Comparison of ENCODE assay signal across 1 cellular context in the genomic region with DNA sequence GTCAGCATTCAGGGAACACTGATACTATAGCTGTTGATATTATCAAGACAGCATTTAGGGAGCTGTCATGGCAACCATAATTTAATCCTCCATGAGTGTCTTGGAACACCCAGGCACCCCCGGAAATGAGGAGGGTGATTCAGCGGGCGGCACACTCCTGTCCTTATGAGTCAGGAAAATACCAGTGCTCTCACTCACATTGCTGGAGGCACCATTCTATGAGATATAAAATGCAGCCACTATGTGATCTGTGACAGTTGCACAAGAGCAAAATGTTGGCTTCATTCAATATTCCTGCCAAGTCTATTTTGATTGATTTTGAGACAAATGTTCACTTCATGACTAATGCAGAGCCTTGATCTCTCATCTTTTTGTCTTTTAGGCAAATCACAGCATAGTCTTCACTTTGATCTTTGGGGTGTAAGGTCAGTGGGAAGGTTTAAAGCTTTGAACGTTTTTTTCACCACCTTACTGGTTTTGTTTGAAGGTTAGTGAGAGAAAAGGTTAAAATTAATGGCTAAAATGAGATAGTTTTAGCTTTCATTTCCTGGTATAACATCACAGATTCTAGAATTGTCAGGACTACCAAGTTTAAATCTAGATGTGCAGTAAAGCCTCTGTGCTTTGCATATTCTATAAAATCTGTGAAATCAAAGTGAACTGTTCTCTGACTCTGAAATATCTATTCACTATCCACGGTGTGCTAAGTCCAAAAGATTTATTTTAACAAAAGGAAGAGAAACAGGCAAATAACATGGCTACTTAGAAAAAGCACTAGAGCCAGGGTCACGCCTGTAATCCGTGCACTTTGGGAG.
TF ChIP-seq lines count a peak whose summit lies in the region.

No MANE protein-coding gene starts in this region.

TF ChIP-seq in K562, 482 proteins besides CTCF, POLR2A, EP300 and RAD21 (continued from another document and continues in another):
- TF ChIP-seq, protein P1, sequence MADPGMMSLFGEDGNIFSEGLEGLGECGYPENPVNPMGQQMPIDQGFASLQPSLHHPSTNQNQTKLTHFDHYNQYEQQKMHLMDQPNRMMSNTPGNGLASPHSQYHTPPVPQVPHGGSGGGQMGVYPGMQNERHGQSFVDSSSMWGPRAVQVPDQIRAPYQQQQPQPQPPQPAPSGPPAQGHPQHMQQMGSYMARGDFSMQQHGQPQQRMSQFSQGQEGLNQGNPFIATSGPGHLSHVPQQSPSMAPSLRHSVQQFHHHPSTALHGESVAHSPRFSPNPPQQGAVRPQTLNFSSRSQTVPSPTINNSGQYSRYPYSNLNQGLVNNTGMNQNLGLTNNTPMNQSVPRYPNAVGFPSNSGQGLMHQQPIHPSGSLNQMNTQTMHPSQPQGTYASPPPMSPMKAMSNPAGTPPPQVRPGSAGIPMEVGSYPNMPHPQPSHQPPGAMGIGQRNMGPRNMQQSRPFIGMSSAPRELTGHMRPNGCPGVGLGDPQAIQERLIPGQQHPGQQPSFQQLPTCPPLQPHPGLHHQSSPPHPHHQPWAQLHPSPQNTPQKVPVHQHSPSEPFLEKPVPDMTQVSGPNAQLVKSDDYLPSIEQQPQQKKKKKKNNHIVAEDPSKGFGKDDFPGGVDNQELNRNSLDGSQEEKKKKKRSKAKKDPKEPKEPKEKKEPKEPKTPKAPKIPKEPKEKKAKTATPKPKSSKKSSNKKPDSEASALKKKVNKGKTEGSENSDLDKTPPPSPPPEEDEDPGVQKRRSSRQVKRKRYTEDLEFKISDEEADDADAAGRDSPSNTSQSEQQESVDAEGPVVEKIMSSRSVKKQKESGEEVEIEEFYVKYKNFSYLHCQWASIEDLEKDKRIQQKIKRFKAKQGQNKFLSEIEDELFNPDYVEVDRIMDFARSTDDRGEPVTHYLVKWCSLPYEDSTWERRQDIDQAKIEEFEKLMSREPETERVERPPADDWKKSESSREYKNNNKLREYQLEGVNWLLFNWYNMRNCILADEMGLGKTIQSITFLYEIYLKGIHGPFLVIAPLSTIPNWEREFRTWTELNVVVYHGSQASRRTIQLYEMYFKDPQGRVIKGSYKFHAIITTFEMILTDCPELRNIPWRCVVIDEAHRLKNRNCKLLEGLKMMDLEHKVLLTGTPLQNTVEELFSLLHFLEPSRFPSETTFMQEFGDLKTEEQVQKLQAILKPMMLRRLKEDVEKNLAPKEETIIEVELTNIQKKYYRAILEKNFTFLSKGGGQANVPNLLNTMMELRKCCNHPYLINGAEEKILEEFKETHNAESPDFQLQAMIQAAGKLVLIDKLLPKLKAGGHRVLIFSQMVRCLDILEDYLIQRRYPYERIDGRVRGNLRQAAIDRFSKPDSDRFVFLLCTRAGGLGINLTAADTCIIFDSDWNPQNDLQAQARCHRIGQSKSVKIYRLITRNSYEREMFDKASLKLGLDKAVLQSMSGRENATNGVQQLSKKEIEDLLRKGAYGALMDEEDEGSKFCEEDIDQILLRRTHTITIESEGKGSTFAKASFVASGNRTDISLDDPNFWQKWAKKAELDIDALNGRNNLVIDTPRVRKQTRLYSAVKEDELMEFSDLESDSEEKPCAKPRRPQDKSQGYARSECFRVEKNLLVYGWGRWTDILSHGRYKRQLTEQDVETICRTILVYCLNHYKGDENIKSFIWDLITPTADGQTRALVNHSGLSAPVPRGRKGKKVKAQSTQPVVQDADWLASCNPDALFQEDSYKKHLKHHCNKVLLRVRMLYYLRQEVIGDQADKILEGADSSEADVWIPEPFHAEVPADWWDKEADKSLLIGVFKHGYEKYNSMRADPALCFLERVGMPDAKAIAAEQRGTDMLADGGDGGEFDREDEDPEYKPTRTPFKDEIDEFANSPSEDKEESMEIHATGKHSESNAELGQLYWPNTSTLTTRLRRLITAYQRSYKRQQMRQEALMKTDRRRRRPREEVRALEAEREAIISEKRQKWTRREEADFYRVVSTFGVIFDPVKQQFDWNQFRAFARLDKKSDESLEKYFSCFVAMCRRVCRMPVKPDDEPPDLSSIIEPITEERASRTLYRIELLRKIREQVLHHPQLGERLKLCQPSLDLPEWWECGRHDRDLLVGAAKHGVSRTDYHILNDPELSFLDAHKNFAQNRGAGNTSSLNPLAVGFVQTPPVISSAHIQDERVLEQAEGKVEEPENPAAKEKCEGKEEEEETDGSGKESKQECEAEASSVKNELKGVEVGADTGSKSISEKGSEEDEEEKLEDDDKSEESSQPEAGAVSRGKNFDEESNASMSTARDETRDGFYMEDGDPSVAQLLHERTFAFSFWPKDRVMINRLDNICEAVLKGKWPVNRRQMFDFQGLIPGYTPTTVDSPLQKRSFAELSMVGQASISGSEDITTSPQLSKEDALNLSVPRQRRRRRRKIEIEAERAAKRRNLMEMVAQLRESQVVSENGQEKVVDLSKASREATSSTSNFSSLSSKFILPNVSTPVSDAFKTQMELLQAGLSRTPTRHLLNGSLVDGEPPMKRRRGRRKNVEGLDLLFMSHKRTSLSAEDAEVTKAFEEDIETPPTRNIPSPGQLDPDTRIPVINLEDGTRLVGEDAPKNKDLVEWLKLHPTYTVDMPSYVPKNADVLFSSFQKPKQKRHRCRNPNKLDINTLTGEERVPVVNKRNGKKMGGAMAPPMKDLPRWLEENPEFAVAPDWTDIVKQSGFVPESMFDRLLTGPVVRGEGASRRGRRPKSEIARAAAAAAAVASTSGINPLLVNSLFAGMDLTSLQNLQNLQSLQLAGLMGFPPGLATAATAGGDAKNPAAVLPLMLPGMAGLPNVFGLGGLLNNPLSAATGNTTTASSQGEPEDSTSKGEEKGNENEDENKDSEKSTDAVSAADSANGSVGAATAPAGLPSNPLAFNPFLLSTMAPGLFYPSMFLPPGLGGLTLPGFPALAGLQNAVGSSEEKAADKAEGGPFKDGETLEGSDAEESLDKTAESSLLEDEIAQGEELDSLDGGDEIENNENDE (IDR thresholded peaks at IDR 0.05; ENCODE audit: low read depth, low read length) = no peak
- TF ChIP-seq SMARCA5 (IDR thresholded peaks at IDR 0.05) (no peak), GABPA (tag; conservative IDR thresholded peaks at IDR 0.05; ENCODE audit: low read depth) (peak; percentile 42), TBL1XR1 (IDR thresholded peaks at IDR 0.05; ENCODE audit: low read length in 2 of 2) (no peak), DPF2 (IDR thresholded peaks at IDR 0.05) (peak; percentile 61), PHF8 (IDR thresholded peaks at IDR 0.05; ENCODE audit: borderline replicate concordance, low read length) (no peak), COPS2 (conservative IDR thresholded peaks at IDR 0.05) (no peak), MEIS2 (IDR thresholded peaks at IDR 0.05; ENCODE audit: partially characterized antibody) (peak; percentile 38)
- TF ChIP-seq, protein P2, sequence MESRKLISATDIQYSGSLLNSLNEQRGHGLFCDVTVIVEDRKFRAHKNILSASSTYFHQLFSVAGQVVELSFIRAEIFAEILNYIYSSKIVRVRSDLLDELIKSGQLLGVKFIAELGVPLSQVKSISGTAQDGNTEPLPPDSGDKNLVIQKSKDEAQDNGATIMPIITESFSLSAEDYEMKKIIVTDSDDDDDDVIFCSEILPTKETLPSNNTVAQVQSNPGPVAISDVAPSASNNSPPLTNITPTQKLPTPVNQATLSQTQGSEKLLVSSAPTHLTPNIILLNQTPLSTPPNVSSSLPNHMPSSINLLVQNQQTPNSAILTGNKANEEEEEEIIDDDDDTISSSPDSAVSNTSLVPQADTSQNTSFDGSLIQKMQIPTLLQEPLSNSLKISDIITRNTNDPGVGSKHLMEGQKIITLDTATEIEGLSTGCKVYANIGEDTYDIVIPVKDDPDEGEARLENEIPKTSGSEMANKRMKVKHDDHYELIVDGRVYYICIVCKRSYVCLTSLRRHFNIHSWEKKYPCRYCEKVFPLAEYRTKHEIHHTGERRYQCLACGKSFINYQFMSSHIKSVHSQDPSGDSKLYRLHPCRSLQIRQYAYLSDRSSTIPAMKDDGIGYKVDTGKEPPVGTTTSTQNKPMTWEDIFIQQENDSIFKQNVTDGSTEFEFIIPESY (CRISPR knock-in tag; IDR thresholded peaks at IDR 0.05) = no peak
- TF ChIP-seq, protein P3, sequence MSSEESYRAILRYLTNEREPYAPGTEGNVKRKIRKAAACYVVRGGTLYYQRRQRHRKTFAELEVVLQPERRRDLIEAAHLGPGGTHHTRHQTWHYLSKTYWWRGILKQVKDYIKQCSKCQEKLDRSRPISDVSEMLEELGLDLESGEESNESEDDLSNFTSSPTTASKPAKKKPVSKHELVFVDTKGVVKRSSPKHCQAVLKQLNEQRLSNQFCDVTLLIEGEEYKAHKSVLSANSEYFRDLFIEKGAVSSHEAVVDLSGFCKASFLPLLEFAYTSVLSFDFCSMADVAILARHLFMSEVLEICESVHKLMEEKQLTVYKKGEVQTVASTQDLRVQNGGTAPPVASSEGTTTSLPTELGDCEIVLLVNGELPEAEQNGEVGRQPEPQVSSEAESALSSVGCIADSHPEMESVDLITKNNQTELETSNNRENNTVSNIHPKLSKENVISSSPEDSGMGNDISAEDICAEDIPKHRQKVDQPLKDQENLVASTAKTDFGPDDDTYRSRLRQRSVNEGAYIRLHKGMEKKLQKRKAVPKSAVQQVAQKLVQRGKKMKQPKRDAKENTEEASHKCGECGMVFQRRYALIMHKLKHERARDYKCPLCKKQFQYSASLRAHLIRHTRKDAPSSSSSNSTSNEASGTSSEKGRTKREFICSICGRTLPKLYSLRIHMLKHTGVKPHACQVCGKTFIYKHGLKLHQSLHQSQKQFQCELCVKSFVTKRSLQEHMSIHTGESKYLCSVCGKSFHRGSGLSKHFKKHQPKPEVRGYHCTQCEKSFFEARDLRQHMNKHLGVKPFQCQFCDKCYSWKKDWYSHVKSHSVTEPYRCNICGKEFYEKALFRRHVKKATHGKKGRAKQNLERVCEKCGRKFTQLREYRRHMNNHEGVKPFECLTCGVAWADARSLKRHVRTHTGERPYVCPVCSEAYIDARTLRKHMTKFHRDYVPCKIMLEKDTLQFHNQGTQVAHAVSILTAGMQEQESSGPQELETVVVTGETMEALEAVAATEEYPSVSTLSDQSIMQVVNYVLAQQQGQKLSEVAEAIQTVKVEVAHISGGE (CRISPR knock-in tag; IDR thresholded peaks at IDR 0.05) = peak in 1 of 3 experiments; percentile 41; a peak in 2 of 6 replicates
- TF ChIP-seq, protein P4, sequence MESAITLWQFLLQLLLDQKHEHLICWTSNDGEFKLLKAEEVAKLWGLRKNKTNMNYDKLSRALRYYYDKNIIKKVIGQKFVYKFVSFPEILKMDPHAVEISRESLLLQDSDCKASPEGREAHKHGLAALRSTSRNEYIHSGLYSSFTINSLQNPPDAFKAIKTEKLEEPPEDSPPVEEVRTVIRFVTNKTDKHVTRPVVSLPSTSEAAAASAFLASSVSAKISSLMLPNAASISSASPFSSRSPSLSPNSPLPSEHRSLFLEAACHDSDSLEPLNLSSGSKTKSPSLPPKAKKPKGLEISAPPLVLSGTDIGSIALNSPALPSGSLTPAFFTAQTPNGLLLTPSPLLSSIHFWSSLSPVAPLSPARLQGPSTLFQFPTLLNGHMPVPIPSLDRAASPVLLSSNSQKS (CRISPR knock-in tag; IDR thresholded peaks at IDR 0.05) = no peak
- TF ChIP-seq, protein P5, sequence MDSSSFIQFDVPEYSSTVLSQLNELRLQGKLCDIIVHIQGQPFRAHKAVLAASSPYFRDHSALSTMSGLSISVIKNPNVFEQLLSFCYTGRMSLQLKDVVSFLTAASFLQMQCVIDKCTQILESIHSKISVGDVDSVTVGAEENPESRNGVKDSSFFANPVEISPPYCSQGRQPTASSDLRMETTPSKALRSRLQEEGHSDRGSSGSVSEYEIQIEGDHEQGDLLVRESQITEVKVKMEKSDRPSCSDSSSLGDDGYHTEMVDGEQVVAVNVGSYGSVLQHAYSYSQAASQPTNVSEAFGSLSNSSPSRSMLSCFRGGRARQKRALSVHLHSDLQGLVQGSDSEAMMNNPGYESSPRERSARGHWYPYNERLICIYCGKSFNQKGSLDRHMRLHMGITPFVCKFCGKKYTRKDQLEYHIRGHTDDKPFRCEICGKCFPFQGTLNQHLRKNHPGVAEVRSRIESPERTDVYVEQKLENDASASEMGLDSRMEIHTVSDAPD (CRISPR knock-in tag; IDR thresholded peaks at IDR 0.05) = no peak
- TF ChIP-seq, protein P6, sequence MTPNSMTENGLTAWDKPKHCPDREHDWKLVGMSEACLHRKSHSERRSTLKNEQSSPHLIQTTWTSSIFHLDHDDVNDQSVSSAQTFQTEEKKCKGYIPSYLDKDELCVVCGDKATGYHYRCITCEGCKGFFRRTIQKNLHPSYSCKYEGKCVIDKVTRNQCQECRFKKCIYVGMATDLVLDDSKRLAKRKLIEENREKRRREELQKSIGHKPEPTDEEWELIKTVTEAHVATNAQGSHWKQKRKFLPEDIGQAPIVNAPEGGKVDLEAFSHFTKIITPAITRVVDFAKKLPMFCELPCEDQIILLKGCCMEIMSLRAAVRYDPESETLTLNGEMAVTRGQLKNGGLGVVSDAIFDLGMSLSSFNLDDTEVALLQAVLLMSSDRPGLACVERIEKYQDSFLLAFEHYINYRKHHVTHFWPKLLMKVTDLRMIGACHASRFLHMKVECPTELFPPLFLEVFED (CRISPR knock-in tag; conservative IDR thresholded peaks at IDR 0.05) = no peak
